In genomic region chr22:45462034-45462655, GRCh38 we compare ENCODE assay signal across 12 cellular contexts. TPM values are rescaled to one million over a fixed set of nuclear protein-coding genes. Genes with fewer than 3 reads are reported as not detected.
DNase-seq lines count a peak whose midpoint lies in the region; ATAC-seq and TF ChIP-seq lines count a peak whose summit lies in the region.
"Had no signal": no experiment of that assay in that cellular context is flagged by ENCODE, and none has a peak within 500 bp of the region (broad histone marks: within the 10 kb centered on the region; RNA-seq: fewer than 3 reads in every experiment).

No MANE protein-coding gene starts in this region.

- no peak for TF ChIP-seq POLR2A in sigmoid colon (IDR thresholded peaks at IDR 0.05)

- peak; percentile 28 for TF ChIP-seq CTCF in GM10266 (IDR thresholded peaks at IDR 0.05; ENCODE audit: control insufficient read depth, insufficient read depth, low read depth, missing control alignments)
- 0 out of 2 replicates have a peak, but pooled peaks have one; percentile 8 for TF ChIP-seq CTCF in HFFc6 (IDR thresholded peaks at IDR 0.05)
- peak; percentile 20 for TF ChIP-seq CTCF in RWPE2 (IDR thresholded peaks at IDR 0.05; ENCODE audit: poor library complexity, severe bottlenecking)
- no peak for TF ChIP-seq CTCF in sigmoid colon (IDR thresholded peaks at IDR 0.05)

- peaks cover 22% of the 10 kb centered on the region for H3K9me3 Mint-ChIP-seq in HFFc6
- H3K9me3 Mint-ChIP-seq in activated naive CD4-positive, alpha-beta T cell treated with anti-CD3 and anti-CD28 coated beads for 36 hours = peaks cover 4% of the 10 kb centered on the region

- peaks cover 22% of the 10 kb centered on the region for H3K36me3 Mint-ChIP-seq in HFFc6 (ENCODE audit: low read depth)
- no peaks in the 10 kb centered on the region for H3K36me3 Mint-ChIP-seq in activated naive CD4-positive, alpha-beta T cell treated with anti-CD3 and anti-CD28 coated beads for 36 hours (ENCODE audit: low read depth)

- TF ChIP-seq EP300 in sigmoid colon (IDR thresholded peaks at IDR 0.05) = no peak

- WGBS in iPS DF 6.9 (ENCODE audit: insufficient coverage, insufficient read length) = no CpG with 5 or more reads among the region's 6 CpGs
- 64 to 84% methylated on average over 6 of the region's 6 CpGs for WGBS in sigmoid colon, 2 donors

- ATAC-seq in RWPE2 (ENCODE audit: low read depth) (no peak), GM18520 (IDR thresholded peaks at IDR 0.05; ENCODE audit: unreplicated experiment) (no peak), GM21529 (IDR thresholded peaks at IDR 0.05; ENCODE audit: unreplicated experiment) (no peak)
- ATAC-seq: stimulated activated naive CD8-positive, alpha-beta T cell treated with anti-CD3 and anti-CD28 coated beads, Interleukin-15, Interleukin-2, amounts not matched to agents 100 U/mL and 50 U/mL, for 24 hours had no signal

- H3K4me3 ChIP-seq in RWPE2 (ENCODE audit: severe bottlenecking) (no peak overlapping the region), iPS DF 6.9 (ENCODE audit: low read length) (no peak overlapping the region), sigmoid colon (no peak overlapping the region)
- H3K4me3 ChIP-seq: left ventricle myocardium inferior had no signal

- intact Hi-C loops in activated naive CD4-positive, alpha-beta T cell treated with anti-CD3 and anti-CD28 coated beads for 36 hours (cut with micrococcal nuclease) = no loop called here
- intact Hi-C loops in sigmoid colon (cut with DNase I) = no loop called here

- H3K36me3 ChIP-seq in RWPE2 (ENCODE audit: low read depth) = no peaks in the 10 kb centered on the region
- H3K36me3 ChIP-seq in iPS DF 6.9 (ENCODE audit: control insufficient read depth, insufficient read depth, low read length) = no peaks in the 10 kb centered on the region
- H3K36me3 ChIP-seq in sigmoid colon = no peaks in the 10 kb centered on the region
- H3K36me3 ChIP-seq: left ventricle myocardium inferior had no signal

- CTCF ChIA-PET in activated naive CD4-positive, alpha-beta T cell treated with anti-CD3 and anti-CD28 coated beads for 36 hours (lab: Charles Lee) = interaction anchor here (0.6 to 0.7 kb wide), 2 partner anchors 20 to 92 kb away, joined by 3 read pairs; no protein-coding TSS in a partner anchor

- H3K27me3 ChIP-seq in RWPE2 (ENCODE audit: insufficient read depth, poor library complexity, severe bottlenecking) (no peaks in the 10 kb centered on the region), iPS DF 6.9 (ENCODE audit: control insufficient read depth, insufficient read depth, low read length) (no peaks in the 10 kb centered on the region), sigmoid colon (no peaks in the 10 kb centered on the region)

- no peaks in the 10 kb centered on the region for H3K4me1 ChIP-seq in RWPE2 (ENCODE audit: insufficient read depth, poor library complexity, severe bottlenecking)
- no peaks in the 10 kb centered on the region for H3K4me1 ChIP-seq in iPS DF 6.9 (ENCODE audit: control insufficient read depth, insufficient read depth, low read length)
- no peaks in the 10 kb centered on the region for H3K4me1 ChIP-seq in sigmoid colon
- H3K4me1 ChIP-seq: left ventricle myocardium inferior had no signal

- H3K9me3 ChIP-seq in RWPE2 (ENCODE audit: severe bottlenecking) = no peaks in the 10 kb centered on the region
- no peaks in the 10 kb centered on the region for H3K9me3 ChIP-seq in iPS DF 6.9 (ENCODE audit: control insufficient read depth, insufficient read depth, low read length)
- peaks cover 0 to 5% (median 0%) of the 10 kb centered on the region in 4 donors for H3K9me3 ChIP-seq in sigmoid colon

- H3K27ac ChIP-seq in RWPE2 (ENCODE audit: poor library complexity, severe bottlenecking) (no peak overlapping the region), iPS DF 6.9 (ENCODE audit: low read length) (no peak overlapping the region), sigmoid colon (no peak overlapping the region)

- peaks cover 23% of the 10 kb centered on the region for H3K4me1 Mint-ChIP-seq in HFFc6 (ENCODE audit: low read depth)
- H3K4me1 Mint-ChIP-seq in activated naive CD4-positive, alpha-beta T cell treated with anti-CD3 and anti-CD28 coated beads for 36 hours (ENCODE audit: low read depth) = no peaks in the 10 kb centered on the region

- no peak overlapping the region for H3K27ac Mint-ChIP-seq in HFFc6
- no peak overlapping the region for H3K27ac Mint-ChIP-seq in activated naive CD4-positive, alpha-beta T cell treated with anti-CD3 and anti-CD28 coated beads for 36 hours

- no peak for DNase-seq in GM10266 (ENCODE audit: extremely low spot score)
- no peak for DNase-seq in HFFc6
- DNase-seq in RWPE2 (ENCODE audit: low spot score) = no peak
- DNase-seq in iPS DF 6.9 (ENCODE audit: low read depth, low spot score) = peak; percentile 13
- no peak for DNase-seq in activated naive CD4-positive, alpha-beta T cell treated with anti-CD3 and anti-CD28 coated beads for 36 hours
- no peak for DNase-seq in sigmoid colon
- DNase-seq: left ventricle myocardium inferior; stimulated activated CD4-positive, alpha-beta T cell treated with anti-CD3 and anti-CD28 coated beads, Interleukin-2, amount 100 ng/mL, for 24 hours; stimulated activated naive CD8-positive, alpha-beta T cell treated with anti-CD3 and anti-CD28 coated beads, Interleukin-15, Interleukin-2, amounts not matched to agents 100 U/mL and 50 U/mL, for 24 hours had no signal

- H3K27me3 Mint-ChIP-seq in HFFc6 (ENCODE audit: insufficient read depth) = no peaks in the 10 kb centered on the region; the same call in 1 of the 2 replicates
- peaks cover 2% of the 10 kb centered on the region for H3K27me3 Mint-ChIP-seq in activated naive CD4-positive, alpha-beta T cell treated with anti-CD3 and anti-CD28 coated beads for 36 hours (ENCODE audit: low read depth)

- H3K4me3 Mint-ChIP-seq in HFFc6 = no peak overlapping the region
- no peak overlapping the region for H3K4me3 Mint-ChIP-seq in activated naive CD4-positive, alpha-beta T cell treated with anti-CD3 and anti-CD28 coated beads for 36 hours

RNA-seq across cellular contexts. Expression of gene FBLN1, which starts 40.5 kb away (rescaled TPM):
- total RNA-seq in HFFc6 (2021; fragmentation: NEBNext Ultra II Directional; extraction: Animal tissue kit (Norgen Biotek cat#: 25700)) = 100 to 1,000 TPM; 199 to 346 (median 326) TPM
- not detected for total RNA-seq in activated naive CD4-positive, alpha-beta T cell treated with anti-CD3 and anti-CD28 coated beads for 36 hours
- 100 to 1,000 TPM; 123 to 230 (median 205) TPM for total RNA-seq in sigmoid colon
- 10 to 100 TPM in 2 of 3 donors, 1 to 10 TPM in 1; 9.0 to 43.6 (median 33.0) TPM for polyA plus RNA-seq in sigmoid colon

RNA-seq across cellular contexts. Expression of gene RIBC2, which starts 48.7 kb away (rescaled TPM):
- total RNA-seq in HFFc6 (2021; fragmentation: NEBNext Ultra II Directional; extraction: Animal tissue kit (Norgen Biotek cat#: 25700)) = 1 to 10 TPM; 1.0 to 3.7 (median 2.4) TPM
- total RNA-seq in activated naive CD4-positive, alpha-beta T cell treated with anti-CD3 and anti-CD28 coated beads for 36 hours = 1 to 10 TPM; 6.2 to 6.3 TPM
- total RNA-seq in sigmoid colon = not detected
- 1 to 10 TPM in 1 of 3 donors, not detected in 2; 1.5 TPM for polyA plus RNA-seq in sigmoid colon
- total RNA-seq: left ventricle myocardium inferior had no signal

RNA-seq across cellular contexts. Expression of gene SMC1B, which starts 48.7 kb away (rescaled TPM):
- under 1 TPM in 1 of 6 experiments, not detected in 5; 0.06 TPM for total RNA-seq in HFFc6 (2021; fragmentation: NEBNext Ultra II Directional; extraction: Animal tissue kit (Norgen Biotek cat#: 25700))
- total RNA-seq in activated naive CD4-positive, alpha-beta T cell treated with anti-CD3 and anti-CD28 coated beads for 36 hours = 1 to 10 TPM; 1.1 to 1.3 TPM
- total RNA-seq in sigmoid colon = not detected
- under 1 TPM in 1 of 3 donors, not detected in 2; 0.07 TPM for polyA plus RNA-seq in sigmoid colon
- total RNA-seq: left ventricle myocardium inferior, MCF 10A had no signal

Comparison
In these comparisons a context has a peak if more than half of its experiments do, and no peak if none do; other contexts are left out.
1. CTCF ChIP-seq: peak in GM10266 (single experiment), HFFc6 (single experiment) and RWPE2 (single experiment); none in sigmoid colon (0 of 4).
2. RNA of gene FBLN1, which starts 40.5 kb away (total RNA-seq): 199 to 346 TPM in HFFc6 and 123 to 230 TPM in sigmoid colon; not detected in activated naive CD4-positive, alpha-beta T cell treated with anti-CD3 and anti-CD28 coated beads for 36 hours; every median in the first group is over 100 times any median in the second.